ENCODE assay signal across 9 cellular contexts in genomic region chr15:68372291-68372811, GRCh38. TPM values are rescaled to one million over a fixed set of nuclear protein-coding genes. Genes with fewer than 3 reads are reported as not detected.
DNase-seq lines count a peak whose midpoint lies in the region; ATAC-seq and TF ChIP-seq lines count a peak whose summit lies in the region.
"Had no signal": no experiment of that assay in that cellular context is flagged by ENCODE, and none has a peak within 500 bp of the region (broad histone marks: within the 10 kb centered on the region; RNA-seq: fewer than 3 reads in every experiment).

No MANE protein-coding gene starts in this region.

- H4K20me1 ChIP-seq in H9 (ENCODE audit: control insufficient read depth, insufficient read depth, insufficient read length), result no peaks in the 10 kb centered on the region

- H3K79me2 ChIP-seq in H9 (ENCODE audit: insufficient read depth, low read length), result no peaks in the 10 kb centered on the region

- H3K36me3 ChIP-seq in cardiac muscle cell (no peaks in the 10 kb centered on the region), spleen (no peaks in the 10 kb centered on the region)

- H3K36me3 Mint-ChIP-seq in H9 (ENCODE audit: insufficient read depth in 1 of 3, low read depth in 3 of 3) (no peaks in the 10 kb centered on the region), natural killer cell (no peaks in the 10 kb centered on the region)

- no peak overlapping the region for H3K27ac ChIP-seq in H9 (ENCODE audit: insufficient read length, low read depth, low read length)
- no peak overlapping the region for H3K27ac ChIP-seq in cardiac muscle cell
- no peak overlapping the region for H3K27ac ChIP-seq in spleen

- no peak overlapping the region for H3K56ac ChIP-seq in H9 (ENCODE audit: insufficient read length, low read depth, low read length)

- H4K5ac ChIP-seq in H9 (ENCODE audit: insufficient read length, low read depth, low read length), result no peak overlapping the region

- H3K18ac ChIP-seq in H9 (ENCODE audit: insufficient read length, low read depth, low read length), result no peak overlapping the region

- no peak overlapping the region for H2BK5ac ChIP-seq in H9 (ENCODE audit: insufficient read length, low read length)

- H2AK5ac ChIP-seq in H9 (ENCODE audit: insufficient read length, low read length), result no peak overlapping the region

- H3K4me3 Mint-ChIP-seq in H9 (no peak overlapping the region), natural killer cell (no peak overlapping the region)
- H3K4me3 Mint-ChIP-seq: central memory CD8-positive, alpha-beta T cell had no signal

- peak; percentile 71 for TF ChIP-seq CTCF in H9 (conservative IDR thresholded peaks at IDR 0.05)
- TF ChIP-seq CTCF in cardiac muscle cell (IDR thresholded peaks at IDR 0.05; ENCODE audit: low read depth, low read length), result peak; percentile 61
- peak in 8 of 11 experiments; percentile 21 to 55 (median 43) for TF ChIP-seq CTCF in spleen (IDR thresholded peaks at IDR 0.05 in 8 of 11, conservative IDR thresholded peaks at IDR 0.05 in 3 of 11)
- TF ChIP-seq CTCF in natural killer cell (IDR thresholded peaks at IDR 0.05), result no peak

- H4K91ac ChIP-seq in H9 (ENCODE audit: insufficient read length, low read depth, low read length), result no peak overlapping the region

- H2BK120ac ChIP-seq in H9 (ENCODE audit: low read depth, low read length, poor library complexity, severe bottlenecking), result no peak overlapping the region

- H3K4me1 ChIP-seq in H9 (ENCODE audit: insufficient read depth, low read length) (no peaks in the 10 kb centered on the region), cardiac muscle cell (ENCODE audit: low read depth) (no peaks in the 10 kb centered on the region), spleen (peaks cover 0 to 20% (median 14%) of the 10 kb centered on the region in 6 donors)

- no peak overlapping the region for H3K9ac ChIP-seq in H9 (ENCODE audit: extremely low read depth, insufficient read length, low read length)

- H4K8ac ChIP-seq in H9 (replicated peaks; ENCODE audit: insufficient read length, low read depth, low read length), result no peak overlapping the region

- H3K4me2 ChIP-seq in H9 (ENCODE audit: insufficient read depth, insufficient read length, low read length), result no peak overlapping the region

- in situ Hi-C loops in SK-MEL-5 (cut with HindIII; ENCODE audit: low pct_unique_long_range_greater_than_20kb, low sequenced_read_pairs), result no loop called here

- H3K27me3 Mint-ChIP-seq in H9 (ENCODE audit: low read depth), result peaks cover 3% of the 10 kb centered on the region
- peaks cover 0 to 7% of the 10 kb centered on the region in 2 donors for H3K27me3 Mint-ChIP-seq in natural killer cell (ENCODE audit: low read depth in 2 of 2)

- H3K4ac ChIP-seq in H9 (ENCODE audit: low read depth, low read length), result no peak overlapping the region

- H3K79me1 ChIP-seq in H9 (ENCODE audit: insufficient read depth, low read depth, low read length, poor library complexity, severe bottlenecking), result no peaks in the 10 kb centered on the region

- H3K9me3 ChIP-seq in H9 (ENCODE audit: control insufficient read depth, low read depth, low read length), result no peaks in the 10 kb centered on the region
- H3K9me3 ChIP-seq in cardiac muscle cell (ENCODE audit: low read depth), result no peaks in the 10 kb centered on the region
- H3K9me3 ChIP-seq in spleen, result no peaks in the 10 kb centered on the region

- no peak for ATAC-seq in natural killer cell

- no peak overlapping the region for H2BK12ac ChIP-seq in H9 (ENCODE audit: insufficient read length, low read depth, low read length)

- WGBS in H9 (ENCODE audit: extremely low coverage, insufficient read length, low lambda C conversion rate), result no CpG with 5 or more reads among the region's 12 CpGs
- WGBS in spleen, 5 donors, result 86 to 93% (median 90%) methylated on average over 7 to 12 of the region's 12 CpGs

- H3K9me3 Mint-ChIP-seq in H9 (no peaks in the 10 kb centered on the region), natural killer cell (no peaks in the 10 kb centered on the region)
- H3K9me3 Mint-ChIP-seq: central memory CD8-positive, alpha-beta T cell had no signal

- no peak overlapping the region for H3K27ac Mint-ChIP-seq in H9
- no peak overlapping the region for H3K27ac Mint-ChIP-seq in natural killer cell

- H3K23me2 ChIP-seq in H9 (ENCODE audit: insufficient read length, low read depth, low read length, poor library complexity, severe bottlenecking), result no peaks in the 10 kb centered on the region

- H3K23ac ChIP-seq in H9 (ENCODE audit: insufficient read length, low read depth, low read length), result no peak overlapping the region

- H3K14ac ChIP-seq in H9 (ENCODE audit: insufficient read depth, low read length), result no peak overlapping the region

- H3K27me3 ChIP-seq in H9 (ENCODE audit: insufficient read depth, low read length) (no peaks in the 10 kb centered on the region), cardiac muscle cell (no peaks in the 10 kb centered on the region), spleen (replicated peaks in 1 of 7) (no peaks in the 10 kb centered on the region)

- TF ChIP-seq POLR2A in spleen (IDR thresholded peaks at IDR 0.05), result no peak

- intact Hi-C loops in spleen (cut with DNase I; ENCODE audit: low total_unique reads) (no loop called here), natural killer cell (cut with micrococcal nuclease) (no loop called here)

- peak; percentile 80 for DNase-seq in H9
- peak; percentile 67 for DNase-seq in SK-MEL-5 (ENCODE audit: low read depth, low spot score)
- DNase-seq in cardiac muscle cell (ENCODE audit: low read depth in 1 of 2, low spot score in 1 of 2), result peak; percentile 35 to 58
- DNase-seq in spleen, result no peak
- DNase-seq in hippocampal formation (lab: John Stamatoyannopoulos, UW), result no peak
- DNase-seq in stimulated activated CD4-positive, alpha-beta T cell treated with anti-CD3 and anti-CD28 coated beads, Interleukin-12 subunit alpha, Interleukin-12 subunit beta, amount 100 ng/mL, for 4 hours, result no peak
- no peak for DNase-seq in natural killer cell
- DNase-seq: retina had no signal

- H3K4me3 ChIP-seq in cardiac muscle cell (no peak overlapping the region), spleen (no peak overlapping the region)

- H2BK15ac ChIP-seq in H9 (ENCODE audit: low read depth, low read length), result no peak overlapping the region

- no peak overlapping the region for H3T11ph ChIP-seq in H9 (ENCODE audit: low read length)

- H2AFZ ChIP-seq in H9 (ENCODE audit: low read length), result no peak overlapping the region

- H3K4me1 Mint-ChIP-seq in H9 (peaks cover 7 to 16% of the 10 kb centered on the region in 2 experiments), natural killer cell (no peaks in the 10 kb centered on the region)
- H3K4me1 Mint-ChIP-seq: central memory CD8-positive, alpha-beta T cell had no signal

- no peak overlapping the region for H2BK20ac ChIP-seq in H9 (ENCODE audit: low read depth, low read length, poor library complexity, severe bottlenecking)

RNA-seq across cellular contexts. Expression of gene ITGA11, which starts 59.6 kb away (rescaled TPM):
- 0.07 TPM in 1 of 2 replicates, not detected in the other for total RNA-seq in H9 (2021)
- total RNA-seq in SK-MEL-5 (2014; rRNA removed; shearing (Covaris generic)), result not detected in 2 replicates
- 0.23 TPM in 1 of 2 replicates, not detected in the other for polyA plus RNA-seq in SK-MEL-5 (2015; cell fraction: cytosol; rRNA removed)
- 0.06 TPM in 1 of 2 replicates, not detected in the other for polyA plus RNA-seq in SK-MEL-5 (2015; cell fraction: nucleus; rRNA removed)
- 0.12 and 1.4 TPM in 2 replicates for total RNA-seq in cardiac muscle cell
- polyA plus RNA-seq in cardiac muscle cell, result 0.07 and 1.2 TPM in 2 replicates
- 10 to 100 TPM in 1 of 7 donors, 1 to 10 TPM in 6; 4.7 to 17.2 (median 7.2) TPM for total RNA-seq in spleen
- 1 to 10 TPM in 1 of 3 donors, under 1 TPM in 2; 0.27 to 1.1 (median 0.37) TPM for polyA plus RNA-seq in spleen
- total RNA-seq in natural killer cell, result not detected

Comparison
In these comparisons a context has a peak if more than half of its experiments do, and no peak if none do; other contexts are left out.
1. DNase-seq: peak in H9 (single experiment), SK-MEL-5 (single experiment) and cardiac muscle cell (2 of 2); none in spleen (single experiment), hippocampal formation (0 of 2), stimulated activated CD4-positive, alpha-beta T cell treated with anti-CD3 and anti-CD28 coated beads, Interleukin-12 subunit alpha, Interleukin-12 subunit beta, amount 100 ng/mL, for 4 hours (single experiment) and natural killer cell (single experiment).